In genomic region chr19:1270168-1270853, GRCh38 we compare ENCODE assay signal across 8 cellular contexts. TPM values are rescaled to one million over a fixed set of nuclear protein-coding genes. Genes with fewer than 3 reads are reported as not detected.
DNase-seq lines count a peak whose midpoint lies in the region; ATAC-seq and TF ChIP-seq lines count a peak whose summit lies in the region.

No MANE protein-coding gene starts in this region.

- POLR2A ChIA-PET in activated CD4-positive, alpha-beta T cell treated with anti-CD3 and anti-CD28 coated beads, Interleukin-2, amount 10 ng/mL, durations not matched to agents 7 days and 5 days (lab: Charles Lee) = no interaction called here

- H3K27me3 Mint-ChIP-seq in activated CD4-positive, alpha-beta T cell treated with anti-CD3 and anti-CD28 coated beads, Interleukin-2, amount 10 ng/mL, durations not matched to agents 7 days and 5 days = peaks cover 2% of the 10 kb centered on the region

- H3K9me3 Mint-ChIP-seq in activated CD4-positive, alpha-beta T cell treated with anti-CD3 and anti-CD28 coated beads, Interleukin-2, amount 10 ng/mL, durations not matched to agents 7 days and 5 days = no peaks in the 10 kb centered on the region

- peak overlapping the region; percentile 90 for H3K27ac Mint-ChIP-seq in activated CD4-positive, alpha-beta T cell treated with anti-CD3 and anti-CD28 coated beads, Interleukin-2, amount 10 ng/mL, durations not matched to agents 7 days and 5 days

- peak overlapping the region; percentile 88 for H3K4me3 Mint-ChIP-seq in activated CD4-positive, alpha-beta T cell treated with anti-CD3 and anti-CD28 coated beads, Interleukin-2, amount 10 ng/mL, durations not matched to agents 7 days and 5 days

- CTCF ChIA-PET in activated CD4-positive, alpha-beta T cell treated with anti-CD3 and anti-CD28 coated beads, Interleukin-2, amount 10 ng/mL, durations not matched to agents 7 days and 5 days (lab: Charles Lee) = interaction anchor here (1.4 to 11.3 kb wide), 3 partner anchors 10 to 26 kb away, joined by 9 to 299 read pairs (median 10); partner anchors contain the start of gene ATP5F1D

- no peak for DNase-seq in activated CD4-positive, alpha-beta T cell treated with anti-CD3 and anti-CD28 coated beads, Interleukin-2, amount 10 ng/mL, durations not matched to agents 7 days and 5 days
- no peak for DNase-seq in activated CD4-positive, alpha-beta T cell treated with anti-CD3 and anti-CD28 coated beads, Interleukin-2, amount 50 U/mL, for 1 hour
- DNase-seq in activated naive CD4-positive, alpha-beta T cell treated with anti-CD3 and anti-CD28 coated beads, Interleukin-2, amount 50 U/mL, for 16 hours = peak; percentile 40
- DNase-seq in kidney epithelial cell (ENCODE audit: low read depth) = no peak
- no peak for DNase-seq in thoracic aorta (ENCODE audit: low spot score)
- DNase-seq in GOT3 (lab: John Stamatoyannopoulos, UW) = no peak

- H3K4me3 ChIP-seq in kidney epithelial cell (ENCODE audit: low read depth, low read length) = peak overlapping the region; percentile 51
- peak overlapping the region; percentile 84 for H3K4me3 ChIP-seq in thoracic aorta

- peaks cover 58 to 87% of the 10 kb centered on the region in 2 donors for H3K4me1 ChIP-seq in thoracic aorta (ENCODE audit: control insufficient read depth in 1 of 2, low read depth in 2 of 2)

- no peaks in the 10 kb centered on the region for H3K9me3 ChIP-seq in thoracic aorta

- peak overlapping the region; percentile 97 to 99 for H3K27ac ChIP-seq in thoracic aorta

- H3K4me1 Mint-ChIP-seq in activated CD4-positive, alpha-beta T cell treated with anti-CD3 and anti-CD28 coated beads, Interleukin-2, amount 10 ng/mL, durations not matched to agents 7 days and 5 days = peaks cover 67% of the 10 kb centered on the region

- TF ChIP-seq CTCF in kidney epithelial cell (IDR thresholded peaks at IDR 0.05; ENCODE audit: insufficient read depth, low read length, poor library complexity, severe bottlenecking) = no peak
- no peak for TF ChIP-seq CTCF in thoracic aorta (IDR thresholded peaks at IDR 0.05)

- no peak for ATAC-seq in thoracic aorta (ENCODE audit: insufficient number of reproducible peaks, low FRiP score, low read depth)
- no peak for ATAC-seq in HG03097 (IDR thresholded peaks at IDR 0.05; ENCODE audit: low FRiP score, unreplicated experiment)
- ATAC-seq in GM21576 (IDR thresholded peaks at IDR 0.05; ENCODE audit: unreplicated experiment) = no peak

- H3K36me3 Mint-ChIP-seq in activated CD4-positive, alpha-beta T cell treated with anti-CD3 and anti-CD28 coated beads, Interleukin-2, amount 10 ng/mL, durations not matched to agents 7 days and 5 days (ENCODE audit: low read depth) = peaks cover 45% of the 10 kb centered on the region

- H3K27me3 ChIP-seq in kidney epithelial cell (ENCODE audit: control insufficient read depth, insufficient read depth, low read length) (no peaks in the 10 kb centered on the region), thoracic aorta (replicated peaks; ENCODE audit: insufficient read depth) (no peaks in the 10 kb centered on the region)

- peaks cover 7% of the 10 kb centered on the region for H3K36me3 ChIP-seq in kidney epithelial cell (ENCODE audit: control insufficient read depth, insufficient read depth, low read length)
- H3K36me3 ChIP-seq in thoracic aorta = peaks cover 38% of the 10 kb centered on the region

RNA-seq across cellular contexts. Expression of gene CIRBP, which starts 1.2 kb away (rescaled TPM):
- total RNA-seq in activated CD4-positive, alpha-beta T cell treated with anti-CD3 and anti-CD28 coated beads, Interleukin-2, amount 10 ng/mL, durations not matched to agents 7 days and 5 days = 100 to 1,000 TPM; 169 to 224 TPM
- 298 and 403 TPM in 2 replicates for total RNA-seq in kidney epithelial cell
- total RNA-seq in thoracic aorta = 100 to 1,000 TPM; 492 to 644 TPM

RNA-seq across cellular contexts. Expression of gene FAM174C, which starts 5.0 kb away (rescaled TPM):
- total RNA-seq in activated CD4-positive, alpha-beta T cell treated with anti-CD3 and anti-CD28 coated beads, Interleukin-2, amount 10 ng/mL, durations not matched to agents 7 days and 5 days = 10 to 100 TPM; 47.8 to 51.5 TPM
- total RNA-seq in kidney epithelial cell (58.5 and 75.0 TPM in 2 replicates), thoracic aorta (10 to 100 TPM; 18.8 to 40.8 TPM)

RNA-seq across cellular contexts. Expression of gene EFNA2, which starts 15.4 kb away (rescaled TPM):
- not detected for total RNA-seq in activated CD4-positive, alpha-beta T cell treated with anti-CD3 and anti-CD28 coated beads, Interleukin-2, amount 10 ng/mL, durations not matched to agents 7 days and 5 days
- total RNA-seq in kidney epithelial cell = 3.1 and 5.3 TPM in 2 replicates
- not detected for total RNA-seq in thoracic aorta

RNA-seq across cellular contexts. Expression of gene MIDN, which starts 21.9 kb away (rescaled TPM):
- total RNA-seq in activated CD4-positive, alpha-beta T cell treated with anti-CD3 and anti-CD28 coated beads, Interleukin-2, amount 10 ng/mL, durations not matched to agents 7 days and 5 days = 10 to 100 TPM; 58.0 to 65.7 TPM
- total RNA-seq in kidney epithelial cell (66.8 and 69.4 TPM in 2 replicates), thoracic aorta (100 to 1,000 TPM in 1 of 2 donors, 10 to 100 TPM in 1; 80.1 to 124 TPM)

RNA-seq across cellular contexts. Expression of gene ATP5F1D, which starts 28.8 kb away (rescaled TPM):
- 100 to 1,000 TPM; 151 to 166 TPM for total RNA-seq in activated CD4-positive, alpha-beta T cell treated with anti-CD3 and anti-CD28 coated beads, Interleukin-2, amount 10 ng/mL, durations not matched to agents 7 days and 5 days
- 55.3 and 69.8 TPM in 2 replicates for total RNA-seq in kidney epithelial cell
- 10 to 100 TPM; 40.4 to 45.1 TPM for total RNA-seq in thoracic aorta
